In the genomic region with DNA sequence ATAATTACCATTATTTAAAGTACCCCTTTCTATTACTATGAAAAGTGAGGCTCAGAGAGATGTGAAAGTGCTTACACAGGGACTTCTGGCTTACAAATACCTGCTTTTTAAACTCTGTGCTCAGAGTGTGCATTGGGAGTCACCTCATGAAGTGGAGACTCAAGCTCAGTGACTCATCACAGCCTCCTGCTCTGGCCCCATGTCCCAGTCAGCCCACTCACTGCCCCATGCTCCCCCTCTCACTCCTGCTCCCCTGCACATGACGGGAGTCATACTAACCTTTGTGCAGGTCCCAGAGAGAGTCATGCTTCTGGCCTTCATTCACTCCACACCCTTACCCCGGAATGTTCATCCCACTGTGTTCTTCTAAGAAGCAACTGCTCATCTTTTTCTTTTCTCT, we compare ENCODE assay signal across 13 cellular contexts. TPM values are rescaled to one million over a fixed set of nuclear protein-coding genes. Genes with fewer than 3 reads are reported as not detected.
DNase-seq lines count a peak whose midpoint lies in the region; ATAC-seq and TF ChIP-seq lines count a peak whose summit lies in the region.
"Had no signal": no experiment of that assay in that cellular context is flagged by ENCODE, and none has a peak within 500 bp of the region (broad histone marks: within the 10 kb centered on the region; RNA-seq: fewer than 3 reads in every experiment).

No MANE protein-coding gene starts in this region.

- H3K4me3 ChIP-seq in fibroblast of the aortic adventitia (ENCODE audit: low read depth, low read length) (no peak overlapping the region), upper lobe of right lung (no peak overlapping the region)
- H3K4me3 ChIP-seq: A549, colonic mucosa, MG63 had no signal

- H3K4me1 Mint-ChIP-seq in activated CD4-positive, alpha-beta T cell treated with anti-CD3 and anti-CD28 coated beads for 36 hours, result peaks cover 4% of the 10 kb centered on the region
- no peaks in the 10 kb centered on the region for H3K4me1 Mint-ChIP-seq in progenitor cell of endocrine pancreas (ENCODE audit: low read depth)
- H3K4me1 Mint-ChIP-seq: activated T-helper 17 cell treated with anti-CD3 and anti-CD28 coated beads, Interleukin-2, amount 50 U/mL, for 72 hours had no signal

- peak; percentile 61 for ATAC-seq in activated CD4-positive, alpha-beta T cell treated with anti-CD3 and anti-CD28 coated beads for 36 hours
- ATAC-seq in upper lobe of right lung, result peak; percentile 82
- no peak for ATAC-seq in HG02970 (IDR thresholded peaks at IDR 0.05; ENCODE audit: low FRiP score, unreplicated experiment)
- ATAC-seq: activated T-helper 17 cell treated with anti-CD3 and anti-CD28 coated beads, Interleukin-2, amount 50 U/mL, for 72 hours had no signal

- H3K27me3 Mint-ChIP-seq in activated CD4-positive, alpha-beta T cell treated with anti-CD3 and anti-CD28 coated beads for 36 hours, result peaks cover 10% of the 10 kb centered on the region
- H3K27me3 Mint-ChIP-seq in progenitor cell of endocrine pancreas, result no peaks in the 10 kb centered on the region

- no peaks in the 10 kb centered on the region for H3K9me3 ChIP-seq in upper lobe of right lung
- H3K9me3 ChIP-seq: A549, colonic mucosa, MG63 had no signal

- H3K9me3 Mint-ChIP-seq in activated CD4-positive, alpha-beta T cell treated with anti-CD3 and anti-CD28 coated beads for 36 hours (ENCODE audit: low read depth), result peaks cover 2% of the 10 kb centered on the region
- H3K9me3 Mint-ChIP-seq in progenitor cell of endocrine pancreas (ENCODE audit: low read depth), result peaks cover 2% of the 10 kb centered on the region

- no peaks in the 10 kb centered on the region for H3K27me3 ChIP-seq in upper lobe of right lung
- H3K27me3 ChIP-seq: colonic mucosa, MG63 had no signal

- no peaks in the 10 kb centered on the region for H3K4me1 ChIP-seq in upper lobe of right lung
- H3K4me1 ChIP-seq: A549, colonic mucosa had no signal

- no peak overlapping the region for H3K4me3 Mint-ChIP-seq in activated CD4-positive, alpha-beta T cell treated with anti-CD3 and anti-CD28 coated beads for 36 hours
- no peak overlapping the region for H3K4me3 Mint-ChIP-seq in progenitor cell of endocrine pancreas (ENCODE audit: low read depth)
- H3K4me3 Mint-ChIP-seq: activated T-helper 17 cell treated with anti-CD3 and anti-CD28 coated beads, Interleukin-2, amount 50 U/mL, for 72 hours had no signal

- H3K27ac ChIP-seq in upper lobe of right lung, result no peak overlapping the region
- H3K27ac ChIP-seq: A549, colonic mucosa had no signal

- DNase-seq in activated CD4-positive, alpha-beta T cell treated with anti-CD3 and anti-CD28 coated beads for 36 hours, result no peak
- no peak for DNase-seq in activated CD4-positive, alpha-beta T cell treated with anti-CD3 and anti-CD28 coated beads, Interleukin-2, amount 50 U/mL, for 4 hours
- DNase-seq in RPMI8226 (peak; percentile 87), fibroblast of the aortic adventitia (ENCODE audit: low read depth) (peak; percentile 4), upper lobe of right lung (no peak), progenitor cell of endocrine pancreas (ENCODE audit: low spot score, unreplicated experiment) (no peak), NCI-H2196 treated with DMSO at 0.1 percent for 48 hours (lab: John Stamatoyannopoulos, UW; ENCODE audit: unreplicated experiment) (no peak)
- DNase-seq: colonic mucosa; MG63; stimulated activated CD4-positive, alpha-beta T cell treated with anti-CD3 and anti-CD28 coated beads, Interleukin-4, amount 100 ng/mL, for 4 hours had no signal

- POLR2A ChIA-PET in activated CD4-positive, alpha-beta T cell treated with anti-CD3 and anti-CD28 coated beads for 36 hours (lab: Charles Lee), result no interaction called here

- TF ChIP-seq CTCF in fibroblast of the aortic adventitia (IDR thresholded peaks at IDR 0.05; ENCODE audit: insufficient read depth, low read length) (no peak), upper lobe of right lung (IDR thresholded peaks at IDR 0.05) (no peak), progenitor cell of endocrine pancreas (IDR thresholded peaks at IDR 0.05; ENCODE audit: unreplicated experiment) (no peak)

- peaks cover under 1% of the 10 kb centered on the region for H3K36me3 Mint-ChIP-seq in activated CD4-positive, alpha-beta T cell treated with anti-CD3 and anti-CD28 coated beads for 36 hours (ENCODE audit: low read depth)
- H3K36me3 Mint-ChIP-seq in progenitor cell of endocrine pancreas (ENCODE audit: insufficient read depth), result no peaks in the 10 kb centered on the region

- H3K27ac Mint-ChIP-seq in activated CD4-positive, alpha-beta T cell treated with anti-CD3 and anti-CD28 coated beads for 36 hours, result no peak overlapping the region
- H3K27ac Mint-ChIP-seq in progenitor cell of endocrine pancreas, result no peak overlapping the region
- H3K27ac Mint-ChIP-seq: activated T-helper 17 cell treated with anti-CD3 and anti-CD28 coated beads, Interleukin-2, amount 50 U/mL, for 72 hours had no signal

- no peaks in the 10 kb centered on the region for H3K36me3 ChIP-seq in upper lobe of right lung
- H3K36me3 ChIP-seq: colonic mucosa, MG63 had no signal

- intact Hi-C loops in activated CD4-positive, alpha-beta T cell treated with anti-CD3 and anti-CD28 coated beads for 36 hours (cut with DNase I, micrococcal nuclease), result no loop called here
- intact Hi-C loops in upper lobe of right lung (cut with DNase I), result no loop called here

- CTCF ChIA-PET in activated CD4-positive, alpha-beta T cell treated with anti-CD3 and anti-CD28 coated beads for 36 hours (lab: Charles Lee), result interaction anchor here (0.6 to 0.7 kb wide), 2 partner anchors 263 to 857 kb away, joined by 3 to 4 read pairs; no protein-coding TSS in a partner anchor

RNA-seq across cellular contexts. Expression of gene CCR1, which starts 20.2 kb away (rescaled TPM):
- under 1 TPM; 0.14 to 0.16 TPM for total RNA-seq in activated CD4-positive, alpha-beta T cell treated with anti-CD3 and anti-CD28 coated beads for 36 hours
- total RNA-seq in fibroblast of the aortic adventitia (ENCODE audit: low replicate concordance) (0.08 and 0.90 TPM in 2 replicates), upper lobe of right lung (40.9 TPM), progenitor cell of endocrine pancreas (0.11 and 0.14 TPM in 2 replicates)

RNA-seq across cellular contexts. Expression of gene CCR3, which starts 54.4 kb away (rescaled TPM):
- total RNA-seq in activated CD4-positive, alpha-beta T cell treated with anti-CD3 and anti-CD28 coated beads for 36 hours, result not detected
- total RNA-seq in fibroblast of the aortic adventitia (ENCODE audit: low replicate concordance) (not detected in 2 replicates), upper lobe of right lung (0.43 TPM), progenitor cell of endocrine pancreas (not detected in 2 replicates)
- total RNA-seq: activated T-helper 17 cell treated with anti-CD3 and anti-CD28 coated beads, Interleukin-2, amount 50 U/mL, for 72 hours; colonic mucosa had no signal

Comparison
In these comparisons a context has a peak if more than half of its experiments do, and no peak if none do; other contexts are left out.
1. DNase-seq: peak in RPMI8226 (single experiment) and fibroblast of the aortic adventitia (single experiment); none in activated CD4-positive, alpha-beta T cell treated with anti-CD3 and anti-CD28 coated beads for 36 hours (single experiment), activated CD4-positive, alpha-beta T cell treated with anti-CD3 and anti-CD28 coated beads, Interleukin-2, amount 50 U/mL, for 4 hours (0 of 2), upper lobe of right lung (single experiment), progenitor cell of endocrine pancreas (single experiment) and NCI-H2196 treated with DMSO at 0.1 percent for 48 hours (single experiment).
2. RNA of gene CCR1, which starts 20.2 kb away (total RNA-seq): 40.9 TPM in upper lobe of right lung (single experiment); 0.08 to 0.90 TPM in fibroblast of the aortic adventitia, 0.14 to 0.16 TPM in activated CD4-positive, alpha-beta T cell treated with anti-CD3 and anti-CD28 coated beads for 36 hours and 0.11 to 0.14 TPM in progenitor cell of endocrine pancreas; every median in the first group is over 10 times any median in the second.